ENCODE assay signal across 36 cellular contexts in genomic region chr7:105403128-105403527, GRCh38.
"Had no signal": no experiment of that assay in that cellular context is flagged by ENCODE, and none has a peak within 500 bp of the region (broad histone marks: within the 10 kb centered on the region; RNA-seq: fewer than 3 reads in every experiment).

No MANE protein-coding gene starts in this region.

- H3K27ac ChIP-seq: ascending aorta, cardiac muscle cell, VCaP had no signal

- ATAC-seq: activated CD4-positive, CD25-positive, alpha-beta regulatory T cell treated with anti-CD3 and anti-CD28 coated beads, Interleukin-2, amount 50 U/mL, for 24 hours; activated CD8-positive, alpha-beta memory T cell treated with anti-CD3 and anti-CD28 coated beads, Interleukin-2, amount 10 ng/mL, durations not matched to agents 7 days and 5 days; activated CD8-positive, alpha-beta T cell treated with anti-CD3 and anti-CD28 coated beads, Interleukin-2, amount 10 ng/mL, durations not matched to agents 7 days and 5 days had no signal

- H3K27me3 Mint-ChIP-seq: activated CD4-positive, alpha-beta memory T cell treated with anti-CD3 and anti-CD28 coated beads, Interleukin-2, amount 10 ng/mL, durations not matched to agents 7 days and 5 days; activated CD4-positive, alpha-beta T cell treated with anti-CD3 and anti-CD28 coated beads for 36 hours; activated CD4-positive, alpha-beta T cell treated with anti-CD3 and anti-CD28 coated beads, Interleukin-2, amount 10 ng/mL, durations not matched to agents 7 days and 5 days; activated CD8-positive, alpha-beta memory T cell treated with anti-CD3 and anti-CD28 coated beads, Interleukin-2, amount 10 ng/mL, durations not matched to agents 7 days and 5 days; activated naive CD4-positive, alpha-beta T cell treated with anti-CD3 and anti-CD28 coated beads, Interleukin-2, amount 50 U/mL, for 24 hours; activated naive CD8-positive, alpha-beta T cell; activated naive CD8-positive, alpha-beta T cell treated with anti-CD3 and anti-CD28 coated beads, Interleukin-2, amount 50 U/mL, for 24 hours; activated T-cell treated with anti-CD3 and anti-CD28 coated beads, Interleukin-2, amount 50 U/mL, for 24 hours; brain; central memory CD8-positive, alpha-beta T cell had no signal

- H3K4me1 ChIP-seq: ascending aorta had no signal

- DNase-seq: activated CD4-positive, alpha-beta memory T cell treated with anti-CD3 and anti-CD28 coated beads, Interleukin-2, amount 10 ng/mL, durations not matched to agents 7 days and 5 days; activated CD4-positive, alpha-beta T cell treated with anti-CD3 and anti-CD28 coated beads for 1 hour; activated CD4-positive, alpha-beta T cell treated with anti-CD3 and anti-CD28 coated beads for 36 hours; activated CD4-positive, alpha-beta T cell treated with anti-CD3 and anti-CD28 coated beads for 48 hours; activated CD4-positive, alpha-beta T cell treated with anti-CD3 and anti-CD28 coated beads, Interleukin-2, amount 10 ng/mL, durations not matched to agents 7 days and 5 days; activated CD4-positive, alpha-beta T cell treated with anti-CD3 and anti-CD28 coated beads, Interleukin-2, amount 50 U/mL, for 48 hours; activated CD4-positive, CD25-positive, alpha-beta regulatory T cell; activated CD8-positive, alpha-beta memory T cell treated with anti-CD3 and anti-CD28 coated beads for 24 hours; activated CD8-positive, alpha-beta memory T cell treated with anti-CD3 and anti-CD28 coated beads, Interleukin-2, amount 10 ng/mL, durations not matched to agents 7 days and 5 days; activated CD8-positive, alpha-beta memory T cell treated with anti-CD3 and anti-CD28 coated beads, Interleukin-2, amount 50 U/mL, for 48 hours; activated CD8-positive, alpha-beta T cell treated with anti-CD3 and anti-CD28 coated beads, Interleukin-2, amount 10 ng/mL, durations not matched to agents 7 days and 5 days; activated effector memory CD4-positive, alpha-beta T cell treated with Interleukin-2 at 50 U/mL for 16 hours; activated gamma-delta T cell; activated naive CD4-positive, alpha-beta T cell treated with anti-CD3 and anti-CD28 coated beads, Interleukin-2, amount 10 ng/mL, durations not matched to agents 7 days and 5 days; activated naive CD4-positive, alpha-beta T cell treated with Interleukin-2 at 50 U/mL for 16 hours; activated naive CD8-positive, alpha-beta T cell treated with anti-CD3 and anti-CD28 coated beads, Interleukin-2, amount 10 ng/mL, durations not matched to agents 7 days and 5 days; activated naive CD8-positive, alpha-beta T cell treated with anti-CD3 and anti-CD28 coated beads, Interleukin-2, amount 50 U/mL, for 24 hours; activated T-cell treated with anti-CD3 and anti-CD28 coated beads, Interleukin-2, amount 50 U/mL, for 24 hours; activated T-cell treated with anti-CD3 and anti-CD28 coated beads, Interleukin-2, amount 50 U/mL, for 48 hours; amygdala; anterior cingulate cortex; caudate nucleus; cerebellar nuclear complex; T-helper 2 cell; T-helper 9 cell had no signal

- H3K27me3 ChIP-seq: ascending aorta, cardiac muscle cell had no signal

- H3K9me3 ChIP-seq: ascending aorta had no signal

- H3K36me3 ChIP-seq: ascending aorta, cardiac muscle cell had no signal

- H3K9me3 Mint-ChIP-seq: activated CD4-positive, alpha-beta memory T cell treated with anti-CD3 and anti-CD28 coated beads, Interleukin-2, amount 10 ng/mL, durations not matched to agents 7 days and 5 days; activated CD4-positive, alpha-beta T cell treated with anti-CD3 and anti-CD28 coated beads, Interleukin-2, amount 10 ng/mL, durations not matched to agents 7 days and 5 days; activated naive CD4-positive, alpha-beta T cell treated with anti-CD3 and anti-CD28 coated beads, Interleukin-2, amount 10 ng/mL, durations not matched to agents 7 days and 5 days; activated naive CD4-positive, alpha-beta T cell treated with anti-CD3 and anti-CD28 coated beads, Interleukin-2, amount 50 U/mL, for 24 hours; activated naive CD8-positive, alpha-beta T cell treated with anti-CD3 and anti-CD28 coated beads, Interleukin-2, amount 10 ng/mL, durations not matched to agents 7 days and 5 days; activated naive CD8-positive, alpha-beta T cell treated with anti-CD3 and anti-CD28 coated beads, Interleukin-2, amount 50 U/mL, for 24 hours; activated T-cell treated with anti-CD3 and anti-CD28 coated beads, Interleukin-2, amount 50 U/mL, for 24 hours; activated T-helper 2 cell treated with anti-CD3 and anti-CD28 coated beads, Interferon-gamma antibody, Interleukin-2, Interleukin-4, amounts not matched to agents 10 μg/mL and 5 μg/mL and 100 μg/mL, durations not matched to agents 14 hours and 24 hours and 36 hours; central memory CD8-positive, alpha-beta T cell; T-helper 1 cell treated with Interleukin-12 subunit alpha and Interleukin-12 subunit beta and Interleukin-4 antibody, amounts not matched to agents 30 μg/mL and 1 μg/mL, for 36 hours; T-helper 2 cell treated with Interferon-gamma antibody and Interleukin-4, amounts not matched to agents 5 μg/mL and 100 μg/mL, for 36 hours had no signal

- H3K27ac Mint-ChIP-seq: activated CD4-positive, alpha-beta memory T cell treated with anti-CD3 and anti-CD28 coated beads, Interleukin-2, amount 10 ng/mL, durations not matched to agents 7 days and 5 days; activated CD4-positive, alpha-beta T cell treated with anti-CD3 and anti-CD28 coated beads for 36 hours; activated CD4-positive, alpha-beta T cell treated with anti-CD3 and anti-CD28 coated beads, Interleukin-2, amount 10 ng/mL, durations not matched to agents 7 days and 5 days; activated CD8-positive, alpha-beta memory T cell treated with anti-CD3 and anti-CD28 coated beads, Interleukin-2, amount 10 ng/mL, durations not matched to agents 7 days and 5 days; activated CD8-positive, alpha-beta T cell treated with anti-CD3 and anti-CD28 coated beads, Interleukin-2, amount 10 ng/mL, durations not matched to agents 7 days and 5 days; activated naive CD4-positive, alpha-beta T cell treated with anti-CD3 and anti-CD28 coated beads, Interleukin-2, amount 10 ng/mL, durations not matched to agents 7 days and 5 days; activated naive CD8-positive, alpha-beta T cell; activated naive CD8-positive, alpha-beta T cell treated with anti-CD3 and anti-CD28 coated beads, Interleukin-2, amount 10 ng/mL, durations not matched to agents 7 days and 5 days; activated naive CD8-positive, alpha-beta T cell treated with anti-CD3 and anti-CD28 coated beads, Interleukin-2, amount 50 U/mL, for 24 hours; activated T-cell treated with anti-CD3 and anti-CD28 coated beads, Interleukin-2, amount 50 U/mL, for 24 hours; activated T-helper 2 cell treated with anti-CD3 and anti-CD28 coated beads, Interferon-gamma antibody, Interleukin-2, Interleukin-4, amounts not matched to agents 10 μg/mL and 5 μg/mL and 100 μg/mL, durations not matched to agents 14 hours and 24 hours and 36 hours; brain; T-helper 1 cell treated with Interleukin-12 subunit alpha and Interleukin-12 subunit beta and Interleukin-4 antibody, amounts not matched to agents 30 μg/mL and 1 μg/mL, for 36 hours; T-helper 2 cell treated with Interferon-gamma antibody and Interleukin-4, amounts not matched to agents 5 μg/mL and 100 μg/mL, for 36 hours had no signal

- H3K36me3 Mint-ChIP-seq: activated CD8-positive, alpha-beta memory T cell treated with anti-CD3 and anti-CD28 coated beads, Interleukin-2, amount 10 ng/mL, durations not matched to agents 7 days and 5 days; activated naive CD4-positive, alpha-beta T cell treated with anti-CD3 and anti-CD28 coated beads, Interleukin-2, amount 10 ng/mL, durations not matched to agents 7 days and 5 days; activated naive CD4-positive, alpha-beta T cell treated with anti-CD3 and anti-CD28 coated beads, Interleukin-2, amount 50 U/mL, for 24 hours; activated naive CD8-positive, alpha-beta T cell; activated naive CD8-positive, alpha-beta T cell treated with anti-CD3 and anti-CD28 coated beads, Interleukin-2, amount 10 ng/mL, durations not matched to agents 7 days and 5 days; brain had no signal

- H3K4me3 ChIP-seq: ascending aorta, cardiac muscle cell had no signal

- H3K4me3 Mint-ChIP-seq: activated CD4-positive, alpha-beta memory T cell treated with anti-CD3 and anti-CD28 coated beads, Interleukin-2, amount 10 ng/mL, durations not matched to agents 7 days and 5 days; activated CD4-positive, alpha-beta T cell treated with anti-CD3 and anti-CD28 coated beads for 36 hours; activated CD4-positive, alpha-beta T cell treated with anti-CD3 and anti-CD28 coated beads, Interleukin-2, amount 10 ng/mL, durations not matched to agents 7 days and 5 days; activated CD8-positive, alpha-beta memory T cell treated with anti-CD3 and anti-CD28 coated beads, Interleukin-2, amount 10 ng/mL, durations not matched to agents 7 days and 5 days; activated CD8-positive, alpha-beta T cell treated with anti-CD3 and anti-CD28 coated beads, Interleukin-2, amount 10 ng/mL, durations not matched to agents 7 days and 5 days; activated naive CD4-positive, alpha-beta T cell treated with anti-CD3 and anti-CD28 coated beads, Interleukin-2, amount 10 ng/mL, durations not matched to agents 7 days and 5 days; activated naive CD4-positive, alpha-beta T cell treated with anti-CD3 and anti-CD28 coated beads, Interleukin-2, amount 50 U/mL, for 24 hours; activated naive CD8-positive, alpha-beta T cell; activated naive CD8-positive, alpha-beta T cell treated with anti-CD3 and anti-CD28 coated beads, Interleukin-2, amount 10 ng/mL, durations not matched to agents 7 days and 5 days; activated naive CD8-positive, alpha-beta T cell treated with anti-CD3 and anti-CD28 coated beads, Interleukin-2, amount 50 U/mL, for 24 hours; activated T-cell treated with anti-CD3 and anti-CD28 coated beads, Interleukin-2, amount 50 U/mL, for 24 hours; brain; central memory CD8-positive, alpha-beta T cell; T-helper 1 cell treated with Interleukin-12 subunit alpha and Interleukin-12 subunit beta and Interleukin-4 antibody, amounts not matched to agents 30 μg/mL and 1 μg/mL, for 36 hours; T-helper 2 cell treated with Interferon-gamma antibody and Interleukin-4, amounts not matched to agents 5 μg/mL and 100 μg/mL, for 36 hours had no signal

- H3K4me1 Mint-ChIP-seq: activated CD4-positive, alpha-beta T cell treated with anti-CD3 and anti-CD28 coated beads for 36 hours; activated CD4-positive, alpha-beta T cell treated with anti-CD3 and anti-CD28 coated beads, Interleukin-2, amount 10 ng/mL, durations not matched to agents 7 days and 5 days; activated CD8-positive, alpha-beta memory T cell treated with anti-CD3 and anti-CD28 coated beads, Interleukin-2, amount 10 ng/mL, durations not matched to agents 7 days and 5 days; activated naive CD4-positive, alpha-beta T cell treated with anti-CD3 and anti-CD28 coated beads, Interleukin-2, amount 10 ng/mL, durations not matched to agents 7 days and 5 days; activated naive CD4-positive, alpha-beta T cell treated with anti-CD3 and anti-CD28 coated beads, Interleukin-2, amount 50 U/mL, for 24 hours; activated naive CD8-positive, alpha-beta T cell treated with anti-CD3 and anti-CD28 coated beads, Interleukin-2, amount 10 ng/mL, durations not matched to agents 7 days and 5 days; activated naive CD8-positive, alpha-beta T cell treated with anti-CD3 and anti-CD28 coated beads, Interleukin-2, amount 50 U/mL, for 24 hours; central memory CD8-positive, alpha-beta T cell had no signal
